In the genomic region with DNA sequence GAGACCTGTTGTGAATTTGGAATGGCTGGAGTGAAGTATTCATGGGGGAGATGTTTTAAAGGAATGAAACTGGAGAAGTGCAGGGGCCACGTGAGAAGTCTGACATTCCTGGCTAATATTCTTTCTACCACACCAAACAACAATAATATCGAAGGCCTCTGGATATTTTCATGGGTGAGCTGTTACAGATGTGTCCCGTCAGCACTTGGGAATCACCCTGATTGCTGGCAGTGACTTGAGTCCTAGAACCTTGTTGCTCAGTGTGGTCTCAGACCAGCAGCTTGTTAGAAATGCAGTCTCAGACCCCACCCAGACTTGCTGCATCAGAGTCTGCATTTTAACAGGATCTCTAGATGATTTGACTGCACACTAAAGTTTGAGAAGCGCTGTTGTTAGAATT, we compare ENCODE assay signal across 18 cellular contexts.
"Had no signal": no experiment of that assay in that cellular context is flagged by ENCODE, and none has a peak within 500 bp of the region (broad histone marks: within the 10 kb centered on the region; RNA-seq: fewer than 3 reads in every experiment).

No MANE protein-coding gene starts in this region.

- H3K9me3 ChIP-seq: mucosa of descending colon, transverse colon had no signal

- H3K27ac ChIP-seq: epithelial cell of prostate, transverse colon, WERI-Rb-1 had no signal

- H3K27ac Mint-ChIP-seq: activated CD8-positive, alpha-beta T cell treated with anti-CD3 and anti-CD28 coated beads for 36 hours; activated naive CD8-positive, alpha-beta T cell; brain; T-helper 17 cell had no signal

- H3K4me1 Mint-ChIP-seq: brain had no signal

- H3K4me3 ChIP-seq: mucosa of descending colon, transverse colon had no signal

- ATAC-seq: activated CD8-positive, alpha-beta T cell treated with anti-CD3 and anti-CD28 coated beads for 36 hours; effector memory CD8-positive, alpha-beta T cell; mucosa of descending colon; naive thymus-derived CD4-positive, alpha-beta T cell; stimulated activated naive CD8-positive, alpha-beta T cell treated with anti-CD3 and anti-CD28 coated beads, Interleukin-15, Interleukin-2, amounts not matched to agents 100 U/mL and 50 U/mL, for 24 hours; T-helper 17 cell had no signal

- H3K27me3 ChIP-seq: transverse colon had no signal

- H3K36me3 ChIP-seq: transverse colon, WERI-Rb-1 had no signal

- H3K9me3 Mint-ChIP-seq: activated CD8-positive, alpha-beta T cell treated with anti-CD3 and anti-CD28 coated beads for 36 hours; effector memory CD8-positive, alpha-beta T cell; naive thymus-derived CD4-positive, alpha-beta T cell had no signal

- H3K36me3 Mint-ChIP-seq: activated naive CD8-positive, alpha-beta T cell; brain had no signal

- H3K27me3 Mint-ChIP-seq: activated CD8-positive, alpha-beta T cell treated with anti-CD3 and anti-CD28 coated beads for 36 hours; activated naive CD8-positive, alpha-beta T cell; brain; effector memory CD8-positive, alpha-beta T cell; naive thymus-derived CD4-positive, alpha-beta T cell; T-helper 17 cell had no signal

- H3K4me3 Mint-ChIP-seq: activated CD8-positive, alpha-beta T cell treated with anti-CD3 and anti-CD28 coated beads for 36 hours; activated naive CD8-positive, alpha-beta T cell; brain; effector memory CD8-positive, alpha-beta T cell; naive thymus-derived CD4-positive, alpha-beta T cell; T-helper 17 cell had no signal

- DNase-seq: activated CD4-positive, alpha-beta T cell treated with anti-CD3 and anti-CD28 coated beads for 48 hours; activated CD8-positive, alpha-beta T cell treated with anti-CD3 and anti-CD28 coated beads for 36 hours; activated effector memory CD4-positive, alpha-beta T cell treated with anti-CD3 and anti-CD28 coated beads, Interleukin-2, amount 50 U/mL, for 16 hours; activated T-cell treated with anti-CD3 and anti-CD28 coated beads, Interleukin-2, amount 50 U/mL, for 48 hours; dermis blood vessel endothelial cell; effector memory CD8-positive, alpha-beta T cell; hypothalamus; mucosa of descending colon; naive thymus-derived CD4-positive, alpha-beta T cell; stimulated activated CD4-positive, alpha-beta T cell treated with anti-CD3 and anti-CD28 coated beads, Interleukin-15, amount 100 ng/mL, for 24 hours; stimulated activated CD4-positive, alpha-beta T cell treated with anti-CD3 and anti-CD28 coated beads, Interleukin-4, amount 100 ng/mL, for 1 hour; stimulated activated naive CD8-positive, alpha-beta T cell treated with anti-CD3 and anti-CD28 coated beads, Interleukin-15, Interleukin-2, amounts not matched to agents 100 U/mL and 50 U/mL, for 24 hours; T-helper 17 cell; transverse colon; WERI-Rb-1 had no signal
